ENCODE assay signal across 31 cellular contexts in genomic region chr17:74141612-74142011, GRCh38.
A peak's percentile ranks its signal among the peaks of the same experiment; 100 is the strongest.
DNase-seq lines count a peak whose midpoint lies in the region; ATAC-seq, FAIRE-seq and TF ChIP-seq lines count a peak whose summit lies in the region.
"Had no signal": no experiment of that assay in that cellular context is flagged by ENCODE, and none has a peak within 500 bp of the region (broad histone marks: within the 10 kb centered on the region; RNA-seq: fewer than 3 reads in every experiment).

No MANE protein-coding gene starts in this region.

- in situ Hi-C loops in K562 (cut with MboI), result no loop called here

- no peak overlapping the region for H3K27ac ChIP-seq in HEK293 (ENCODE audit: extremely low read depth, low read depth, low read length)
- no peak overlapping the region for H3K27ac ChIP-seq in K562 (ENCODE audit: extremely low read depth, low read depth, low read length)
- H3K27ac ChIP-seq: 22Rv1; A549; BLaER1; BLaER1 treated with 17β-estradiol and CSF1 and Interleukin-3, amounts not matched to agents 10 nM and 100 nM; C4-2B had no signal

- no peak for TF ChIP-seq EP300 in K562 (IDR thresholded peaks at IDR 0.05; ENCODE audit: low read length)

- ATAC-seq in K562 (no peak), GM21717 (IDR thresholded peaks at IDR 0.05; ENCODE audit: unreplicated experiment) (no peak)
- ATAC-seq: A549; CD8-positive, alpha-beta T cell had no signal

- no peak overlapping the region for H3K9ac ChIP-seq in K562 (ENCODE audit: insufficient read depth in 1 of 2, low read depth in 2 of 2, low read length in 2 of 2)
- H3K9ac ChIP-seq: BLaER1; BLaER1 treated with 17β-estradiol and CSF1 and Interleukin-3, amounts not matched to agents 10 nM and 100 nM had no signal

- H3K27me3 ChIP-seq in K562 (ENCODE audit: control insufficient read depth in 2 of 2, insufficient read depth in 2 of 2, low read length in 2 of 2), result no peaks in the 10 kb centered on the region
- H3K27me3 ChIP-seq: BE2C; BLaER1; BLaER1 treated with 17β-estradiol and CSF1 and Interleukin-3, amounts not matched to agents 10 nM and 100 nM had no signal

- peak; percentile 21 for FAIRE-seq in D721Med (lab: Jason Lieb, UNC)
- FAIRE-seq in K562 (lab: Jason Lieb, UNC), result no peak
- FAIRE-seq: A549, G401.6 had no signal

- H2AFZ ChIP-seq in K562 (ENCODE audit: low read depth, low read length), result no peak overlapping the region

- H3K79me2 ChIP-seq in K562 (ENCODE audit: control insufficient read depth, insufficient read depth, low read length), result no peaks in the 10 kb centered on the region

- H3K4me1 ChIP-seq in HEK293 (ENCODE audit: control insufficient read depth, insufficient read depth, low read length) (no peaks in the 10 kb centered on the region), K562 (replicated peaks in 1 of 2; ENCODE audit: control insufficient read depth in 2 of 2, insufficient read depth in 2 of 2, low read length in 2 of 2) (no peaks in the 10 kb centered on the region)
- H3K4me1 ChIP-seq: A549, BLaER1, Caco-2 had no signal

- H3K9me3 ChIP-seq in HEK293 (ENCODE audit: control insufficient read depth, insufficient read depth, low read depth, low read length) (peaks cover 4% of the 10 kb centered on the region), K562 (replicated peaks; ENCODE audit: control insufficient read depth, insufficient read depth, low read depth, low read length) (no peaks in the 10 kb centered on the region)

- H3K4me3 ChIP-seq in HEK293 (ENCODE audit: low read depth, low read length) (no peak overlapping the region), K562 (no peak overlapping the region)
- H3K4me3 ChIP-seq: A549; BLaER1; BLaER1 treated with 17β-estradiol and CSF1 and Interleukin-3, amounts not matched to agents 10 nM and 100 nM had no signal

- POLR2A ChIA-PET in HEK293 (lab: Yijun Ruan, JAX), result interaction anchor here (0.6 kb wide), 1 partner anchor 55 kb away, joined by 5 read pairs; no protein-coding TSS in a partner anchor
- POLR2A ChIA-PET in K562 (lab: Yijun Ruan, JAX), result no interaction called here

- CTCF ChIA-PET in HEK293 (lab: Yijun Ruan, JAX) (interaction anchor here (1.4 kb wide), 1 partner anchor 52 kb away, joined by 8 read pairs; no protein-coding TSS in a partner anchor), K562 (lab: Yijun Ruan, JAX; ENCODE audit: low intra/inter-chr PET ratio) (no interaction called here)

- TF ChIP-seq CTCF in D721Med (IDR thresholded peaks at IDR 0.05; ENCODE audit: insufficient read depth, missing control alignments), result no peak
- TF ChIP-seq CTCF in HEK293 (tag by site-specific recombination; IDR thresholded peaks at IDR 0.05), result no peak
- TF ChIP-seq CTCF in K562 (IDR thresholded peaks at IDR 0.05 in 2 of 3, conservative IDR thresholded peaks at IDR 0.05 in 1 of 3; ENCODE audit: insufficient read depth in 2 of 3, low read depth in 1 of 3, low read length in 3 of 3), result no peak

- BruUV-seq in K562 (replicated peaks; lab: Mats Ljungman, UMichigan), result no TSS peak

- H4K20me1 ChIP-seq in K562 (replicated peaks; ENCODE audit: control insufficient read depth, insufficient read depth, low read length), result no peaks in the 10 kb centered on the region
- H4K20me1 ChIP-seq: BLaER1; BLaER1 treated with 17β-estradiol and CSF1 and Interleukin-3, amounts not matched to agents 10 nM and 100 nM had no signal

- no peak for TF ChIP-seq POLR2A in K562 (conservative IDR thresholded peaks at IDR 0.05)

- no peaks in the 10 kb centered on the region for H3K9me1 ChIP-seq in K562 (ENCODE audit: control insufficient read depth, insufficient read depth, low read length)

- no peak for TF ChIP-seq RAD21 in K562 (CRISPR knock-in tag; conservative IDR thresholded peaks at IDR 0.05 in 1 of 2, IDR thresholded peaks at IDR 0.05 in 1 of 2)

- H3K4me2 ChIP-seq in K562 (ENCODE audit: insufficient read depth, low read length), result no peak overlapping the region
- H3K4me2 ChIP-seq: A549; BLaER1; BLaER1 treated with 17β-estradiol and CSF1 and Interleukin-3, amounts not matched to agents 10 nM and 100 nM had no signal

- H3K36me3 ChIP-seq in HEK293 (ENCODE audit: control insufficient read depth in 2 of 2, insufficient read depth in 1 of 2, low read length in 2 of 2), result no peaks in the 10 kb centered on the region
- no peaks in the 10 kb centered on the region for H3K36me3 ChIP-seq in K562 (ENCODE audit: control insufficient read depth, insufficient read depth, low read length)
- H3K36me3 ChIP-seq: BE2C, BLaER1 had no signal

- DNase-seq in D721Med (ENCODE audit: insufficient read length, low spot score), result no peak
- no peak for DNase-seq in K562 (ENCODE audit: extremely low read depth in 1 of 4, low spot score in 3 of 4)
- no peak for DNase-seq in A172 (ENCODE audit: low spot score)
- no peak for DNase-seq in EL
- DNase-seq: 8988T; ACHN; AML-193; BE2C; C1 segment of cervical spinal cord; Caco-2; Calu3; CD4-positive, alpha-beta memory T cell; CD4-positive, alpha-beta T cell; CD4-positive, CD25-positive, alpha-beta regulatory T cell; CD8-positive, alpha-beta memory T cell; CD8-positive, alpha-beta T cell; COR-L47; DMS 273 treated with DMSO at 0.1 percent for 48 hours; DMS153; DMS53; DMS79; DMS79 treated with DMSO at 0.1 percent for 48 hours; DND-41 had no signal

- intact Hi-C loops in K562 (cut with micrococcal nuclease), result no loop called here

TF ChIP-seq in HEK293, 187 proteins besides CTCF, POLR2A, EP300 and RAD21:
- TF ChIP-seq ZNF138 (tag by site-specific recombination; IDR thresholded peaks at IDR 0.05; ENCODE audit: borderline replicate concordance), result no peak
- TF ChIP-seq SETDB1 (IDR thresholded peaks at IDR 0.05; ENCODE audit: insufficient read length, low read length), result peak; percentile 60

TF ChIP-seq in K562, 482 proteins besides CTCF, POLR2A, EP300 and RAD21:
- TF ChIP-seq ZBED1 (IDR thresholded peaks at IDR 0.05) (no peak), ZNF324 (CRISPR knock-in tag; IDR thresholded peaks at IDR 0.05) (peak; percentile 89)
